ENCODE assay signal across 8 cellular contexts in genomic region chr14:72904840-72905561, GRCh38. TPM values are rescaled to one million over a fixed set of nuclear protein-coding genes. Genes with fewer than 3 reads are reported as not detected.
DNase-seq lines count a peak whose midpoint lies in the region; ATAC-seq, FAIRE-seq and TF ChIP-seq lines count a peak whose summit lies in the region.

No MANE protein-coding gene starts in this region.

- peak; percentile 69 to 73 for DNase-seq in A549 (ENCODE audit: low read depth in 1 of 2, low spot score in 1 of 2)
- peak; percentile 60 for DNase-seq in NCI-H2227 treated with DMSO at 0.1 percent for 48 hours (lab: John Stamatoyannopoulos, UW)
- peak; percentile 65 for DNase-seq in central memory CD4-positive, alpha-beta T cell
- DNase-seq in left lobe of liver (ENCODE audit: low spot score), result peak; percentile 74
- DNase-seq in stimulated activated CD8-positive, alpha-beta memory T cell treated with anti-CD3 and anti-CD28 coated beads, Interleukin-12 subunit alpha, Interleukin-12 subunit beta, amount 100 ng/mL, for 1 hour (ENCODE audit: low read depth), result peak; percentile 54

- 21% methylated on average over 5 of the region's 5 CpGs for WGBS in A549 (ENCODE audit: missing lambda C conversion rate)

- H3K4me2 ChIP-seq in A549, result no peak overlapping the region

- no peak for FAIRE-seq in A549 (lab: Jason Lieb, UNC)

- no peaks in the 10 kb centered on the region for H3K9me3 ChIP-seq in A549

- POLR2A ChIA-PET in A549 (lab: Yijun Ruan, JAX), result interaction anchor here (0.6 to 0.8 kb wide), 3 partner anchors 8 to 20 kb away, joined by 3 to 6 read pairs (median 3); no protein-coding TSS in a partner anchor

- peak; percentile 67 to 86 for ATAC-seq in A549
- peak; percentile 48 to 55 for ATAC-seq in activated CD4-positive, CD25-positive, alpha-beta regulatory T cell treated with anti-CD3 and anti-CD28 coated beads, Interleukin-2, amount 50 U/mL, for 24 hours
- peak; percentile 97 for ATAC-seq in left lobe of liver
- ATAC-seq in HG02571 (IDR thresholded peaks at IDR 0.05; ENCODE audit: unreplicated experiment), result no peak

- CTCF ChIA-PET in A549 (lab: Yijun Ruan, JAX), result interaction anchor here (0.6 to 10.9 kb wide), 61 partner anchors 8 to 1200 kb away, joined by 3 to 480 read pairs (median 4); partner anchors contain the start of gene DPF3

- TF ChIP-seq CTCF in A549 (IDR thresholded peaks at IDR 0.05) (peak; percentile 96), GM12875 (IDR thresholded peaks at IDR 0.05; ENCODE audit: borderline replicate concordance, insufficient read depth, low read depth, low read length) (peak; percentile 82)

- TF ChIP-seq RAD21 in A549 (conservative IDR thresholded peaks at IDR 0.05 in 1 of 2, IDR thresholded peaks at IDR 0.05 in 1 of 2), result peak; percentile 95 to 97

- no peak for TF ChIP-seq EP300 in A549 (IDR thresholded peaks at IDR 0.05)

- H3K27ac ChIP-seq in A549, result no peak overlapping the region

- H3K4me3 ChIP-seq in A549 (no peak overlapping the region), GM12875 (ENCODE audit: low read depth, low read length) (no peak overlapping the region)

- H3K4me1 ChIP-seq in A549, result peaks cover 15% of the 10 kb centered on the region; the same call in 1 of the 3 replicates

- no peak for TF ChIP-seq POLR2A in A549 (IDR thresholded peaks at IDR 0.05; ENCODE audit: low read length)

TF ChIP-seq in A549, 52 proteins besides CTCF, POLR2A, EP300 and RAD21:
- no peak for TF ChIP-seq FOXS1 (CRISPR knock-in tag; IDR thresholded peaks at IDR 0.05)
- no peak for TF ChIP-seq PHF8 (IDR thresholded peaks at IDR 0.05; ENCODE audit: borderline replicate concordance, low read depth)
- no peak for TF ChIP-seq BHLHE40 (IDR thresholded peaks at IDR 0.05; ENCODE audit: low read depth, low read length)
- no peak for TF ChIP-seq TFCP2L1 (CRISPR knock-in tag; IDR thresholded peaks at IDR 0.05)
- no peak for TF ChIP-seq POLR2AphosphoS2 (conservative IDR thresholded peaks at IDR 0.05; ENCODE audit: low read length)
- TF ChIP-seq ELK1 (IDR thresholded peaks at IDR 0.05; ENCODE audit: low read depth, low read length), result no peak
- peak; percentile 19 for TF ChIP-seq MAFK (IDR thresholded peaks at IDR 0.05; ENCODE audit: partially characterized antibody)
- peak; percentile 43 to 79; a peak in 2 of 4 replicates for TF ChIP-seq CEBPB (IDR thresholded peaks at IDR 0.05)
- no peak for TF ChIP-seq HOXB13 (CRISPR knock-in tag; IDR thresholded peaks at IDR 0.05; ENCODE audit: low read depth)
- TF ChIP-seq SMC3 (IDR thresholded peaks at IDR 0.05), result peak; percentile 93
- no peak for TF ChIP-seq CBX2 (IDR thresholded peaks at IDR 0.05; ENCODE audit: borderline replicate concordance, low read depth)
- no peak for TF ChIP-seq SREBF2 (IDR thresholded peaks at IDR 0.05)
- TF ChIP-seq PBX3 (IDR thresholded peaks at IDR 0.05), result no peak
- no peak for TF ChIP-seq MYC (IDR thresholded peaks at IDR 0.05; ENCODE audit: borderline replicate concordance, low read length)

RNA-seq across cellular contexts. Expression of gene DPF3, which starts 11.1 kb away (rescaled TPM):
- polyA plus RNA-seq in A549 (2011; rRNA removed), result 0.05 and 0.28 TPM in 2 replicates
- polyA plus RNA-seq in A549 (2012; cell fraction: cytosol; rRNA removed), result 0.05 and 0.07 TPM in 2 replicates
- polyA plus RNA-seq in A549 (2012; cell fraction: nucleus; rRNA removed), result 0.07 and 0.10 TPM in 2 replicates
- 0.09 to 0.24 TPM (median 0.10 TPM) in 3 replicates for polyA plus RNA-seq in A549 (2017; fragmentation: RNase III; extraction: RNeasy Plus Mini Kit Qiagen cat#74134 plus additional on column Dnase treatment)
- 0.58 TPM in 1 of 2 replicates, not detected in the other for polyA minus RNA-seq in A549 (2011; rRNA and poly(A)+ RNA removed)
- total RNA-seq in left lobe of liver, result 5.2 TPM

RNA-seq across cellular contexts. Expression of gene DCAF4, which starts 21.3 kb away (rescaled TPM):
- polyA plus RNA-seq in A549 (2011; rRNA removed), result 21.0 and 22.4 TPM in 2 replicates
- polyA plus RNA-seq in A549 (2012; cell fraction: cytosol; rRNA removed), result 18.9 and 19.2 TPM in 2 replicates
- polyA plus RNA-seq in A549 (2012; cell fraction: nucleus; rRNA removed), result 43.8 and 58.5 TPM in 2 replicates
- polyA plus RNA-seq in A549 (2017; fragmentation: RNase III; extraction: RNeasy Plus Mini Kit Qiagen cat#74134 plus additional on column Dnase treatment), result 18.4 to 18.9 TPM (median 18.8 TPM) in 3 replicates
- polyA minus RNA-seq in A549 (2011; rRNA and poly(A)+ RNA removed), result 33.3 and 35.7 TPM in 2 replicates
- 6.4 TPM for total RNA-seq in left lobe of liver
